17 cellular contexts compared by ENCODE assay signal in the genomic region with DNA sequence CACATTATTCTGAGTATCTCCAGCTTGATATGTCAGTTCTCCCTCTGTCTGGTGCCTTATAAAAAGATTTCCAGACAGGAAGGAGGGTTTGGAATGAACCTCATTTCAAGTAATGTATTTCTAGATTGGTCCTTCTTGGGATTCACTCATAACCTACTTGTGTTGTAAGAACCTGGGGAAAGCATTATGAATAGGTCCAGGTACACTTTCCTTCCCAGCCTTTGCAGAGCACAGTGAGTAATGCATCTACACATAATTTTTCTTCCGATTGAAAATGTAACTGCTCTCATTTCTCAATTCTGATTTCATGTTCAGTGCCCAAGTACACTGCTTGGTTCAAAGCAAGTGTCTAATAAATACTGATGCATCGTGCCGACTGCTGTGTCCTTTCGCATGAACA.
"Had no signal": no experiment of that assay in that cellular context is flagged by ENCODE, and none has a peak within 500 bp of the region (broad histone marks: within the 10 kb centered on the region; RNA-seq: fewer than 3 reads in every experiment).

No MANE protein-coding gene starts in this region.

- ATAC-seq: gastrocnemius medialis, heart right ventricle, left lung, sciatic nerve had no signal

- H3K27ac ChIP-seq: gastrocnemius medialis, heart right ventricle, left lung, lower lobe of right lung, parathyroid adenoma, prostate gland, stomach had no signal

- H3K36me3 Mint-ChIP-seq: naive B cell had no signal

- H3K4me3 Mint-ChIP-seq: naive B cell, nephron had no signal

- H2AFZ ChIP-seq: parathyroid adenoma had no signal

- H3K9me3 Mint-ChIP-seq: naive B cell, nephron had no signal

- H3K4me3 ChIP-seq: gastrocnemius medialis, heart right ventricle, left lung, lower lobe of right lung, prostate gland, stomach had no signal

- H3K4me1 Mint-ChIP-seq: naive B cell had no signal

- H3K36me3 ChIP-seq: gastrocnemius medialis, heart right ventricle, prostate gland had no signal

- H3K4me1 ChIP-seq: gastrocnemius medialis, heart right ventricle, left lung, lower lobe of right lung, parathyroid adenoma, prostate gland had no signal

- H3K27ac Mint-ChIP-seq: naive B cell, nephron had no signal

- H3K79me2 ChIP-seq: parathyroid adenoma had no signal

- H3K9ac ChIP-seq: parathyroid adenoma had no signal

- H3K27me3 ChIP-seq: gastrocnemius medialis, heart right ventricle, left lung, stomach had no signal

- H3K9me3 ChIP-seq: gastrocnemius medialis, heart right ventricle, left lung, lower lobe of right lung, prostate gland, stomach had no signal

- DNase-seq: effector memory CD4-positive, alpha-beta T cell; gastrocnemius medialis; heart right ventricle; left lung; lower lobe of right lung; mesendoderm; naive B cell; occipital lobe; stimulated activated CD4-positive, alpha-beta T cell treated with anti-CD3 and anti-CD28 coated beads, Interleukin-2, amount 100 ng/mL, for 24 hours; stimulated activated CD4-positive, alpha-beta T cell treated with anti-CD3 and anti-CD28 coated beads, Interleukin-4, amount 100 ng/mL, for 4 hours; stimulated activated naive CD4-positive, alpha-beta T cell; stomach; substantia nigra had no signal
